In the genomic region with DNA sequence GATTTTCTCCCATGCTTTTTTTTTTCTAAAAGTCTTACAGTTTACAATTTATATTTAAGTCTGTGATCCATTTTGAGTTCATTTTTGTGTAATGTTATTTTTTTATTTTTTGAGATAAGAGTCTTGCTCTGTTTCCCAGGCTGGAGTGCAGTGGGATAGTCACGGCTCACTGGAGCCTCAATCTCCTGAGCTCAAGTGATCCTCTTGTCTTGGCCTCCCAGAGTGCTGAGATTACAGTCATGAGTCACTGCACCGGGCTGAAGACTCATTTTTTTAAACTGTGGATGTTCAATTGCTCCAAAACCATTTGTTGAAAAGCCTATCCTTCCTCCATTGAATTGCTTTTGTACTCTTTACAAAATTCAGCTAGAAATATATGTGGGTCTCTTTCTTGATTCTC, we compare ENCODE assay signal across 19 cellular contexts. TPM values are rescaled to one million over a fixed set of nuclear protein-coding genes. Genes with fewer than 3 reads are reported as not detected.
DNase-seq lines count a peak whose midpoint lies in the region; ATAC-seq, FAIRE-seq and TF ChIP-seq lines count a peak whose summit lies in the region.
"Had no signal": no experiment of that assay in that cellular context is flagged by ENCODE, and none has a peak within 500 bp of the region (broad histone marks: within the 10 kb centered on the region; RNA-seq: fewer than 3 reads in every experiment).

No MANE protein-coding gene starts in this region.

- DNase-seq in ACHN (peak; percentile 24), Daoy (ENCODE audit: low read depth) (peak; percentile 62), M059J (ENCODE audit: low read depth) (peak; percentile 21), amniotic epithelial cell (ENCODE audit: low read depth) (peak; percentile 16), frontal cortex (ENCODE audit: low spot score in 2 of 2) (no peak), foreskin fibroblast (no peak)
- DNase-seq: BE2C; CD4-positive, CD25-positive, alpha-beta regulatory T cell; GF-D8; Karpas-422; NCI-H1694 treated with DMSO at 0.1 percent for 48 hours; NCI-H2081 treated with DMSO at 0.1 percent for 48 hours; NCI-H510A; NK-92 treated with Interleukin-12 subunit alpha and Interleukin-12 subunit beta, amount 100 ng/mL, for 24 hours had no signal

- ATAC-seq in GM21723 (IDR thresholded peaks at IDR 0.05; ENCODE audit: unreplicated experiment) (no peak), HG03045 (IDR thresholded peaks at IDR 0.05; ENCODE audit: unreplicated experiment) (no peak)
- ATAC-seq: A549, SK-N-SH treated with all-trans-retinoic acid at 6 μM for 48 hours had no signal

- no peak for TF ChIP-seq CTCF in foreskin fibroblast (IDR thresholded peaks at IDR 0.05; ENCODE audit: low read depth, low read length)

- H3K4me3 ChIP-seq in foreskin fibroblast (ENCODE audit: low read depth in 1 of 2, low read length in 2 of 2), result no peak overlapping the region
- H3K4me3 ChIP-seq: A549, HAP-1 had no signal

- in situ Hi-C loops in ACHN (cut with HindIII; ENCODE audit: low pct_ligation_motif_present, low pct_unique_long_range_greater_than_20kb, low sequenced_read_pairs), result no loop called here

- FAIRE-seq in frontal cortex (lab: Jason Lieb, UNC), result no peak

RNA-seq across cellular contexts. Expression of gene LNP1, which starts 19.5 kb away (rescaled TPM):
- total RNA-seq in Daoy (2014; rRNA removed; shearing (Covaris generic)), result 7.1 and 8.3 TPM in 2 replicates
- 7.1 and 11.2 TPM in 2 replicates for total RNA-seq in M059J (2014; rRNA removed; shearing (Covaris generic))
- 11.0 TPM for total RNA-seq in frontal cortex

RNA-seq across cellular contexts. Expression of gene TOMM70, which starts 20.0 kb away (rescaled TPM):
- total RNA-seq in Daoy (2014; rRNA removed; shearing (Covaris generic)), result 103 and 107 TPM in 2 replicates
- 59.3 and 92.9 TPM in 2 replicates for total RNA-seq in M059J (2014; rRNA removed; shearing (Covaris generic))
- 135 TPM for total RNA-seq in frontal cortex

Comparison
In these comparisons a context has a peak if more than half of its experiments do, and no peak if none do; other contexts are left out.
1. DNase-seq: peak in ACHN (single experiment), Daoy (single experiment), M059J (single experiment) and amniotic epithelial cell (single experiment); none in frontal cortex (0 of 2) and foreskin fibroblast (0 of 2).